1 cellular context compared by ENCODE assay signal in genomic region chr17:50593321-50593720, GRCh38.
TF ChIP-seq lines count a peak whose summit lies in the region.

No MANE protein-coding gene starts in this region.

TF ChIP-seq in SK-N-SH treated with all-trans-retinoic acid at 6 μM for 48 hours, 23 proteins besides CTCF, POLR2A, EP300 and RAD21 (continued from another document):
- TF ChIP-seq, protein P1, sequence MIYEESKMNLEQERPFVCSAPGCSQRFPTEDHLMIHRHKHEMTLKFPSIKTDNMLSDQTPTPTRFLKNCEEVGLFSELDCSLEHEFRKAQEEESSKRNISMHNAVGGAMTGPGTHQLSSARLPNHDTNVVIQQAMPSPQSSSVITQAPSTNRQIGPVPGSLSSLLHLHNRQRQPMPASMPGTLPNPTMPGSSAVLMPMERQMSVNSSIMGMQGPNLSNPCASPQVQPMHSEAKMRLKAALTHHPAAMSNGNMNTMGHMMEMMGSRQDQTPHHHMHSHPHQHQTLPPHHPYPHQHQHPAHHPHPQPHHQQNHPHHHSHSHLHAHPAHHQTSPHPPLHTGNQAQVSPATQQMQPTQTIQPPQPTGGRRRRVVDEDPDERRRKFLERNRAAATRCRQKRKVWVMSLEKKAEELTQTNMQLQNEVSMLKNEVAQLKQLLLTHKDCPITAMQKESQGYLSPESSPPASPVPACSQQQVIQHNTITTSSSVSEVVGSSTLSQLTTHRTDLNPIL (CRISPR knock-in tag; IDR thresholded peaks at IDR 0.05; ENCODE audit: low read depth): no peak
- no peak for TF ChIP-seq PPARA (CRISPR knock-in tag; IDR thresholded peaks at IDR 0.05; ENCODE audit: borderline replicate concordance)
- TF ChIP-seq GLIS3 (CRISPR knock-in tag; IDR thresholded peaks at IDR 0.05): no peak
- TF ChIP-seq ESRRG (CRISPR knock-in tag; IDR thresholded peaks at IDR 0.05): no peak
TF ChIP-seq in SK-N-SH treated with all-trans-retinoic acid at 6 μM for 48 hours: peak in this region for 0.
